In genomic region chr6:154241570-154241969, GRCh38 we compare ENCODE assay signal across 20 cellular contexts.
DNase-seq lines count a peak whose midpoint lies in the region; ATAC-seq lines count a peak whose summit lies in the region.
"Had no signal": no experiment of that assay in that cellular context is flagged by ENCODE, and none has a peak within 500 bp of the region (broad histone marks: within the 10 kb centered on the region; RNA-seq: fewer than 3 reads in every experiment).

No MANE protein-coding gene starts in this region.

- peaks cover 80% of the 10 kb centered on the region for H3K4me1 Mint-ChIP-seq in activated CD4-positive, alpha-beta T cell treated with anti-CD3 and anti-CD28 coated beads for 36 hours
- peaks cover 56% of the 10 kb centered on the region for H3K4me1 Mint-ChIP-seq in activated T-helper 2 cell treated with anti-CD3 and anti-CD28 coated beads, Interferon-gamma antibody, Interleukin-2, Interleukin-4, amounts not matched to agents 10 μg/mL and 5 μg/mL and 100 μg/mL, durations not matched to agents 14 hours and 24 hours and 36 hours (ENCODE audit: low read depth)

- peak; percentile 22 for DNase-seq in activated CD4-positive, alpha-beta T cell treated with anti-CD3 and anti-CD28 coated beads for 36 hours
- no peak for DNase-seq in activated CD4-positive, alpha-beta T cell treated with anti-CD3 and anti-CD28 coated beads for 48 hours
- DNase-seq in activated T-helper 2 cell treated with anti-CD3 and anti-CD28 coated beads, Interferon-gamma antibody, Interleukin-2, Interleukin-4, amounts not matched to agents 10 μg/mL and 5 μg/mL and 100 μg/mL, durations not matched to agents 14 hours and 24 hours and 36 hours (ENCODE audit: low spot score) = no peak
- DNase-seq in islet precursor cell (peak; percentile 56), ureter (ENCODE audit: low spot score) (no peak), kidney tubule cell (ENCODE audit: low spot score) (no peak)
- DNase-seq: amygdala; effector CD8-positive, alpha-beta T cell; esophagus squamous epithelium; mucosa of descending colon; NCI-H187 treated with DMSO at 0.1 percent for 48 hours; Peyer's patch; substantia nigra had no signal

- POLR2A ChIA-PET in activated CD4-positive, alpha-beta T cell treated with anti-CD3 and anti-CD28 coated beads for 36 hours (lab: Charles Lee) = no interaction called here

- H3K4me3 Mint-ChIP-seq in activated CD4-positive, alpha-beta T cell treated with anti-CD3 and anti-CD28 coated beads for 36 hours = peak overlapping the region; percentile 7
- no peak overlapping the region for H3K4me3 Mint-ChIP-seq in activated T-helper 2 cell treated with anti-CD3 and anti-CD28 coated beads, Interferon-gamma antibody, Interleukin-2, Interleukin-4, amounts not matched to agents 10 μg/mL and 5 μg/mL and 100 μg/mL, durations not matched to agents 14 hours and 24 hours and 36 hours (ENCODE audit: low read depth)

- peak overlapping the region; percentile 45; the same call in 1 of the 2 replicates for H3K4me3 ChIP-seq in GM08714 (ENCODE audit: low read length)
- H3K4me3 ChIP-seq: BLaER1 treated with 17β-estradiol and CSF1 and Interleukin-3, amounts not matched to agents 10 nM and 100 nM; esophagus squamous epithelium; mucosa of descending colon; Peyer's patch; SK-N-MC; smooth muscle cell; vagina had no signal

- intact Hi-C loops in activated CD4-positive, alpha-beta T cell treated with anti-CD3 and anti-CD28 coated beads for 36 hours (cut with DNase I, micrococcal nuclease) = loop anchor here (1.0 to 10.0 kb wide), 5 partner anchors 9 to 1173 kb away; partner anchors contain the start of genes SCAF8 (in 1 of the 2) and TFB1M (in 1 of the 2)
- intact Hi-C loops in activated T-helper 2 cell treated with anti-CD3 and anti-CD28 coated beads, Interferon-gamma antibody, Interleukin-2, Interleukin-4, amounts not matched to agents 10 μg/mL and 5 μg/mL and 100 μg/mL, durations not matched to agents 14 hours and 24 hours and 36 hours (cut with micrococcal nuclease) = loop anchor here (1.0 kb wide), 1 partner anchor 9 kb away; no protein-coding TSS in a partner anchor

- H3K27me3 Mint-ChIP-seq in activated CD4-positive, alpha-beta T cell treated with anti-CD3 and anti-CD28 coated beads for 36 hours = no peaks in the 10 kb centered on the region
- peaks cover 16% of the 10 kb centered on the region for H3K27me3 Mint-ChIP-seq in activated T-helper 2 cell treated with anti-CD3 and anti-CD28 coated beads, Interferon-gamma antibody, Interleukin-2, Interleukin-4, amounts not matched to agents 10 μg/mL and 5 μg/mL and 100 μg/mL, durations not matched to agents 14 hours and 24 hours and 36 hours (ENCODE audit: low read depth)

- H3K9me3 Mint-ChIP-seq in activated CD4-positive, alpha-beta T cell treated with anti-CD3 and anti-CD28 coated beads for 36 hours (ENCODE audit: low read depth) = peaks cover 6% of the 10 kb centered on the region
- H3K9me3 Mint-ChIP-seq in activated T-helper 2 cell treated with anti-CD3 and anti-CD28 coated beads, Interferon-gamma antibody, Interleukin-2, Interleukin-4, amounts not matched to agents 10 μg/mL and 5 μg/mL and 100 μg/mL, durations not matched to agents 14 hours and 24 hours and 36 hours = peaks cover 8% of the 10 kb centered on the region

- ATAC-seq in activated CD4-positive, alpha-beta T cell treated with anti-CD3 and anti-CD28 coated beads for 36 hours = no peak
- ATAC-seq in GM18519 (IDR thresholded peaks at IDR 0.05; ENCODE audit: low FRiP score, unreplicated experiment) = no peak
- ATAC-seq: left lobe of liver, mucosa of descending colon had no signal

- peaks cover 30% of the 10 kb centered on the region for H3K36me3 Mint-ChIP-seq in activated CD4-positive, alpha-beta T cell treated with anti-CD3 and anti-CD28 coated beads for 36 hours (ENCODE audit: low read depth)
- peaks cover 29% of the 10 kb centered on the region for H3K36me3 Mint-ChIP-seq in activated T-helper 2 cell treated with anti-CD3 and anti-CD28 coated beads, Interferon-gamma antibody, Interleukin-2, Interleukin-4, amounts not matched to agents 10 μg/mL and 5 μg/mL and 100 μg/mL, durations not matched to agents 14 hours and 24 hours and 36 hours (ENCODE audit: low read depth)

- CTCF ChIA-PET in activated CD4-positive, alpha-beta T cell treated with anti-CD3 and anti-CD28 coated beads for 36 hours (lab: Charles Lee) = interaction anchor here (0.7 to 1.8 kb wide), 10 partner anchors 9 to 85 kb away, joined by 3 to 5 read pairs (median 4); no protein-coding TSS in a partner anchor

- peak overlapping the region; percentile 98 for H3K27ac Mint-ChIP-seq in activated CD4-positive, alpha-beta T cell treated with anti-CD3 and anti-CD28 coated beads for 36 hours
- peak overlapping the region; percentile 53 for H3K27ac Mint-ChIP-seq in activated T-helper 2 cell treated with anti-CD3 and anti-CD28 coated beads, Interferon-gamma antibody, Interleukin-2, Interleukin-4, amounts not matched to agents 10 μg/mL and 5 μg/mL and 100 μg/mL, durations not matched to agents 14 hours and 24 hours and 36 hours

Comparison
In these comparisons a context has a peak if more than half of its experiments do, and no peak if none do; other contexts are left out.
1. DNase-seq: peak in activated CD4-positive, alpha-beta T cell treated with anti-CD3 and anti-CD28 coated beads for 36 hours (single experiment) and islet precursor cell (single experiment); none in activated CD4-positive, alpha-beta T cell treated with anti-CD3 and anti-CD28 coated beads for 48 hours (single experiment), activated T-helper 2 cell treated with anti-CD3 and anti-CD28 coated beads, Interferon-gamma antibody, Interleukin-2, Interleukin-4, amounts not matched to agents 10 μg/mL and 5 μg/mL and 100 μg/mL, durations not matched to agents 14 hours and 24 hours and 36 hours (single experiment), ureter (single experiment) and kidney tubule cell (single experiment).